8 cellular contexts compared by ENCODE assay signal in the genomic region with DNA sequence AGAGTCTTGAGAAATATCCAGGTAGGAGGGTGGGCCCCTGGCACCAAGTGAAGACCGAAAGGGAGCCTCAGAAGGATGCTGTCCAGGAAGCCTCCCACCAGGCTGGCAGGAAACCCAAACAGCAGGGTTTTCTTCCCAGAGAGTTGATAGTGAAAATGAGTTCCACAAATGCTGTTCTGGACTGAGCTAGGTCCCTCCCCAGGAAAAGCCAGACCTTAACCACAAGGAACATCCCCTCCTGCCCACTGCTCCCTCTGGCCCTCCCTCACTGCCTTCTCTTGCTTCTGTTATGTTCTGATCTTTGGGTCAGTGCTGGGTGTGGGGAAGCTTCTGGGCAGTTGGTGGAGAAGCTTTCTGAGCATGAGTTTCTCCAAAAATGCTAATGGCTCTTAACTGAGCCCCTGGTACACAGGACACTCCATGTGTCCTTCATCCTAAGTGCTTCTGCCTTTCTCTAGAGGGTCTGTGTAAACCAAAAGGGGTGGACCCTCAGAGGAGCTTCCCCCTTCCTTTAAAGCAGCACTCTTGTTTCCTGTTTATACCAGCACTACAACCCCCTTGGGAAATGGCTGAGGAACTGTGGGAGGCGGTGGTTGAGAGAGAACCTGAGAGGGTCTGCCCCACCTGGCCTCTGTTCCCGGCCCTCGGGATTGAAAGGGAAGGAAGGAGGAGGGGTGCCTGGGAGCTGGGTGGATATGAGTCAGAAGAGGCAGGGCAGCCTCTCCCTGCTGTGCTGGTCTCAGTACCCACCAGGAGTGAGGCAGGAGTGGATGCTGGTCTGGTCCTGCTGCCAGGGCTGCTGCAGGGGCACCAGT. TPM values are rescaled to one million over a fixed set of nuclear protein-coding genes. Genes with fewer than 3 reads are reported as not detected.
DNase-seq lines count a peak whose midpoint lies in the region; ATAC-seq and TF ChIP-seq lines count a peak whose summit lies in the region.

No MANE protein-coding gene starts in this region.

- peak overlapping the region; percentile 81 for H3K27ac Mint-ChIP-seq in activated CD4-positive, alpha-beta T cell treated with anti-CD3 and anti-CD28 coated beads, Interleukin-2, amount 10 ng/mL, durations not matched to agents 7 days and 5 days

- H3K9me3 ChIP-seq in OCI-LY3 (ENCODE audit: insufficient read depth, low read length) (no peaks in the 10 kb centered on the region), esophagus squamous epithelium (no peaks in the 10 kb centered on the region)

- H3K9ac ChIP-seq in OCI-LY3 (ENCODE audit: low read length): no peak overlapping the region

- H3K27me3 Mint-ChIP-seq in activated CD4-positive, alpha-beta T cell treated with anti-CD3 and anti-CD28 coated beads, Interleukin-2, amount 10 ng/mL, durations not matched to agents 7 days and 5 days: no peaks in the 10 kb centered on the region

- H3K36me3 ChIP-seq in OCI-LY3 (replicated peaks; ENCODE audit: low read depth, low read length) (peaks cover 11% of the 10 kb centered on the region), esophagus squamous epithelium (peaks cover 0 to 22% (median 0%) of the 10 kb centered on the region in 3 donors)

- peaks cover 43% of the 10 kb centered on the region for H3K4me1 ChIP-seq in OCI-LY3 (ENCODE audit: low read length)
- H3K4me1 ChIP-seq in esophagus squamous epithelium: peaks cover 11 to 71% (median 36%) of the 10 kb centered on the region in 3 donors

- CTCF ChIA-PET in activated CD4-positive, alpha-beta T cell treated with anti-CD3 and anti-CD28 coated beads, Interleukin-2, amount 10 ng/mL, durations not matched to agents 7 days and 5 days (lab: Charles Lee): interaction anchor here (0.8 to 0.9 kb wide), 2 partner anchors 24 to 30 kb away, joined by 3 read pairs; no protein-coding TSS in a partner anchor

- POLR2A ChIA-PET in activated CD4-positive, alpha-beta T cell treated with anti-CD3 and anti-CD28 coated beads, Interleukin-2, amount 10 ng/mL, durations not matched to agents 7 days and 5 days (lab: Charles Lee): interaction anchor here (0.5 kb wide), 1 partner anchor 627 kb away, joined by 3 read pairs; no protein-coding TSS in a partner anchor

- H3K9me3 Mint-ChIP-seq in activated CD4-positive, alpha-beta T cell treated with anti-CD3 and anti-CD28 coated beads, Interleukin-2, amount 10 ng/mL, durations not matched to agents 7 days and 5 days: no peaks in the 10 kb centered on the region

- no peak for TF ChIP-seq CTCF in OCI-LY3 (IDR thresholded peaks at IDR 0.05; ENCODE audit: low read depth, low read length)
- TF ChIP-seq CTCF in esophagus squamous epithelium (IDR thresholded peaks at IDR 0.05): no peak

- H3K27ac ChIP-seq in OCI-LY3 (ENCODE audit: low read length) (no peak overlapping the region), esophagus squamous epithelium (peak overlapping the region; percentile 17 to 76 (median 42))

- WGBS in esophagus squamous epithelium, 2 donors: 28 to 38% methylated on average over 1 to 2 of the region's 4 CpGs

- intact Hi-C loops in esophagus squamous epithelium (cut with DNase I) (no loop called here), left colon (cut with DNase I, micrococcal nuclease) (no loop called here)

- no peak for DNase-seq in activated CD4-positive, alpha-beta T cell treated with anti-CD3 and anti-CD28 coated beads, Interleukin-2, amount 10 ng/mL, durations not matched to agents 7 days and 5 days
- no peak for DNase-seq in activated CD4-positive, alpha-beta T cell treated with anti-CD3 and anti-CD28 coated beads for 1 hour
- no peak for DNase-seq in esophagus squamous epithelium (lab: John Stamatoyannopoulos, UW)
- DNase-seq in renal cortical epithelial cell (ENCODE audit: low read depth): peak; percentile 37
- DNase-seq in left colon: no peak
- no peak for DNase-seq in activated CD4-positive, alpha-beta T cell treated with anti-CD3 and anti-CD28 coated beads, Interleukin-2, amount 50 U/mL, for 4 hours

- ATAC-seq in GM18868 (IDR thresholded peaks at IDR 0.05; ENCODE audit: unreplicated experiment) (no peak), left colon (no peak)

- H3K4me3 Mint-ChIP-seq in activated CD4-positive, alpha-beta T cell treated with anti-CD3 and anti-CD28 coated beads, Interleukin-2, amount 10 ng/mL, durations not matched to agents 7 days and 5 days: no peak overlapping the region

- TF ChIP-seq POLR2A in esophagus squamous epithelium (IDR thresholded peaks at IDR 0.05): no peak

- H2AFZ ChIP-seq in OCI-LY3 (ENCODE audit: low read depth, low read length): no peak overlapping the region

- H3K79me2 ChIP-seq in OCI-LY3 (ENCODE audit: low read length): peaks cover 77% of the 10 kb centered on the region

- H3K36me3 Mint-ChIP-seq in activated CD4-positive, alpha-beta T cell treated with anti-CD3 and anti-CD28 coated beads, Interleukin-2, amount 10 ng/mL, durations not matched to agents 7 days and 5 days (ENCODE audit: low read depth): peaks cover 2% of the 10 kb centered on the region

- H3K4me3 ChIP-seq in OCI-LY3 (ENCODE audit: low read length) (0 out of 2 replicates have a peak overlapping the region, but pooled peaks have one; percentile 5), esophagus squamous epithelium (no peak overlapping the region)

- peaks cover 32% of the 10 kb centered on the region for H3K4me1 Mint-ChIP-seq in activated CD4-positive, alpha-beta T cell treated with anti-CD3 and anti-CD28 coated beads, Interleukin-2, amount 10 ng/mL, durations not matched to agents 7 days and 5 days

- H3K4me2 ChIP-seq in OCI-LY3 (ENCODE audit: low read length): peak overlapping the region; percentile 43

- H4K20me1 ChIP-seq in OCI-LY3 (ENCODE audit: insufficient read depth, low read length): peaks cover 93% of the 10 kb centered on the region

- no peaks in the 10 kb centered on the region for H3K27me3 ChIP-seq in OCI-LY3 (ENCODE audit: low read depth, low read length)
- no peaks in the 10 kb centered on the region for H3K27me3 ChIP-seq in esophagus squamous epithelium

RNA-seq across cellular contexts. Expression of gene CDS2, which starts 42.0 kb away (rescaled TPM):
- total RNA-seq in activated CD4-positive, alpha-beta T cell treated with anti-CD3 and anti-CD28 coated beads, Interleukin-2, amount 10 ng/mL, durations not matched to agents 7 days and 5 days: 10 to 100 TPM; 54.5 to 58.4 TPM
- total RNA-seq in esophagus squamous epithelium (10 to 100 TPM; 13.7 to 25.7 (median 14.5) TPM), renal cortical epithelial cell (56.1 and 67.9 TPM in 2 replicates), left colon (10 to 100 TPM; 33.4 to 42.6 TPM)

RNA-seq across cellular contexts. Expression of gene PCNA, which starts 49.0 kb away (rescaled TPM):
- total RNA-seq in activated CD4-positive, alpha-beta T cell treated with anti-CD3 and anti-CD28 coated beads, Interleukin-2, amount 10 ng/mL, durations not matched to agents 7 days and 5 days: 100 to 1,000 TPM; 512 to 559 TPM
- total RNA-seq in esophagus squamous epithelium (100 to 1,000 TPM in 2 of 4 donors, 10 to 100 TPM in 2; 58.9 to 160 (median 97.1) TPM), renal cortical epithelial cell (126 and 172 TPM in 2 replicates), left colon (10 to 100 TPM; 47.9 to 61.5 TPM)

RNA-seq across cellular contexts. Expression of gene TMEM230, which starts 55.9 kb away (rescaled TPM):
- 10 to 100 TPM; 82.4 to 83.6 TPM for total RNA-seq in activated CD4-positive, alpha-beta T cell treated with anti-CD3 and anti-CD28 coated beads, Interleukin-2, amount 10 ng/mL, durations not matched to agents 7 days and 5 days
- total RNA-seq in esophagus squamous epithelium: 10 to 100 TPM; 19.2 to 46.1 (median 34.6) TPM
- 58.3 and 83.0 TPM in 2 replicates for total RNA-seq in renal cortical epithelial cell
- total RNA-seq in left colon: 10 to 100 TPM; 64.3 to 81.4 TPM
